ENCODE assay signal across 30 cellular contexts in the genomic region with DNA sequence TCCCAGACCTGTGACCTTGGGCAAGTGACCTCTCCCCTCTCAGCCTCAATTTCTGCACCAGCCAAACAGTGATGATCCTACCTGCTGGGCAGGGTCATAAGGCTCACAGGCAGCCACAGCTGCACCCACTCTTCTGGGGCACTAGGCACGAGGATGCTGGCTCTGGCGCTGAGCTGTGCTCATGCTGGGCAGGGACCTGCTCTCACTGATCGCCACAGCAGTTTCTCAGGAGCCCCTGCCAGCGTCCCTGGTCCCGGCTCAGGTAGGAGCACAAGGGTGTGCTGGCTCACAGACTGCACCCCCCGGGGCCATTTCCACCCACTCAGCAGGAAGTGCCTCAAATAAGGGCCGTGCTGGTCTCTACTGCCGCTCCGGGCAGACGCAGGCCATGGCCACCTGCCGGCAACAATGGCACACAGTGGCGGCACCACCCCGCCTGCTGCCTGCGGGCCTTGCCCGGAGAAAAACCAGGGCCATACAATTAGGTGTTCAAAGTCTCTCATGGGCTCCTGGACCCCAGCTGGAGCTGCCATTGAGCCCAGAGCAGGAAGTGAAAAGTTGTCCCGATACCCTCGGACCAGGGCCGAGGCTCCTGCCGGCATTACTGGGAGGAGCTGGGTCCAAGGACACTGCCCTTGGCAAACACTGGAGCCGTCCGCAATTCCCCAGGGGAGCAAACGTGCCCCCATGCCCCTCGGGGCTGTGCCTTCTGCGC. TPM values are rescaled to one million over a fixed set of nuclear protein-coding genes. Genes with fewer than 3 reads are reported as not detected.
A peak's percentile ranks its signal among the peaks of the same experiment; 100 is the strongest.
DNase-seq lines count a peak whose midpoint lies in the region; ATAC-seq, FAIRE-seq and TF ChIP-seq lines count a peak whose summit lies in the region.
"Had no signal": no experiment of that assay in that cellular context is flagged by ENCODE, and none has a peak within 500 bp of the region (broad histone marks: within the 10 kb centered on the region; RNA-seq: fewer than 3 reads in every experiment).

No MANE protein-coding gene starts in this region.

- H3K27ac ChIP-seq in K562 (ENCODE audit: extremely low read depth, low read depth, low read length): no peak overlapping the region
- H3K27ac ChIP-seq in trophoblast cell (ENCODE audit: low read depth, low read length): no peak overlapping the region

- no peak overlapping the region for H3K18ac ChIP-seq in trophoblast cell (ENCODE audit: low read length)

- H3K4me1 ChIP-seq in Caco-2 (peaks cover 62% of the 10 kb centered on the region), K562 (replicated peaks in 1 of 2; ENCODE audit: control insufficient read depth in 2 of 2, insufficient read depth in 2 of 2, low read length in 2 of 2) (peaks cover 14 to 89% of the 10 kb centered on the region in 2 experiments), trophoblast cell (ENCODE audit: control insufficient read depth in 1 of 2, insufficient read depth in 2 of 2, low read length in 2 of 2) (peaks cover 3 to 5% of the 10 kb centered on the region in 2 experiments)

- H3K4me1 Mint-ChIP-seq in Caco-2 (ENCODE audit: low read depth, unreplicated experiment) (peaks cover 28% of the 10 kb centered on the region), type B pancreatic cell (ENCODE audit: unreplicated experiment) (peaks cover 9% of the 10 kb centered on the region)

- intact Hi-C loops in Caco-2 (cut with micrococcal nuclease; ENCODE audit: unreplicated experiment) (no loop called here), K562 (cut with micrococcal nuclease) (loop anchor here (2.0 kb wide), 1 partner anchor 205 kb away; no protein-coding TSS in a partner anchor)

- H3K27me3 ChIP-seq in Caco-2 (replicated peaks; ENCODE audit: control insufficient read depth, insufficient read depth, low read length): no peaks in the 10 kb centered on the region
- H3K27me3 ChIP-seq in K562 (ENCODE audit: control insufficient read depth in 2 of 2, insufficient read depth in 2 of 2, low read length in 2 of 2): peaks cover 8 to 19% of the 10 kb centered on the region in 2 experiments; a peak in 4 of 5 replicates
- no peaks in the 10 kb centered on the region for H3K27me3 ChIP-seq in trophoblast cell (ENCODE audit: insufficient read depth, low read length)
- H3K27me3 ChIP-seq: thyroid gland had no signal

- H3K23ac ChIP-seq in trophoblast cell (ENCODE audit: low read length): no peak overlapping the region

- in situ Hi-C loops in K562 (cut with MboI): loop anchor here (10.0 kb wide), 1 partner anchor 203 kb away; no protein-coding TSS in a partner anchor

- no peak overlapping the region for H3K4me2 ChIP-seq in K562 (ENCODE audit: insufficient read depth, low read length)
- no peak overlapping the region for H3K4me2 ChIP-seq in trophoblast cell (ENCODE audit: low read length)

- H2BK5ac ChIP-seq in trophoblast cell (ENCODE audit: low read depth, low read length, poor library complexity): no peak overlapping the region

- POLR2A ChIA-PET in Caco-2 (lab: Charles Lee) (interaction anchor here (0.5 kb wide), 1 partner anchor 13 kb away, joined by 3 read pairs; no protein-coding TSS in a partner anchor), K562 (lab: Yijun Ruan, JAX) (interaction anchor here (0.6 to 2.0 kb wide), 3 partner anchors 21 to 388 kb away, joined by 3 to 5 read pairs (median 4); no protein-coding TSS in a partner anchor)

- H3K14ac ChIP-seq in trophoblast cell (ENCODE audit: low read length): no peak overlapping the region

- TF ChIP-seq RAD21 in Ishikawa (IDR thresholded peaks at IDR 0.05; ENCODE audit: low read depth): no peak
- TF ChIP-seq RAD21 in K562 (CRISPR knock-in tag; conservative IDR thresholded peaks at IDR 0.05 in 1 of 2, IDR thresholded peaks at IDR 0.05 in 1 of 2): no peak

- no peak overlapping the region for H4K91ac ChIP-seq in trophoblast cell (ENCODE audit: low read depth, low read length)

- peak overlapping the region; percentile 15 for H3K27ac Mint-ChIP-seq in Caco-2 (ENCODE audit: unreplicated experiment)
- H3K27ac Mint-ChIP-seq in type B pancreatic cell: no peak overlapping the region
- H3K27ac Mint-ChIP-seq: activated T-cell treated with anti-CD3 and anti-CD28 coated beads, Interleukin-2, amount 50 U/mL, for 72 hours had no signal

- BruUV-seq in Caco-2 (replicated peaks; lab: Mats Ljungman, UMichigan): no TSS peak
- BruUV-seq in K562 (replicated peaks; lab: Mats Ljungman, UMichigan): no TSS peak

- H2AK5ac ChIP-seq in trophoblast cell (ENCODE audit: low read length): no peak overlapping the region

- DNase-seq in Caco-2 (peak in 1 of 2 experiments; percentile 30), K562 (ENCODE audit: extremely low read depth in 1 of 4, low spot score in 3 of 4) (no peak), trophoblast cell (peak; percentile 79 to 82), type B pancreatic cell (ENCODE audit: extremely low spot score, unreplicated experiment) (no peak), NCI-H1105 (lab: John Stamatoyannopoulos, UW) (no peak)
- DNase-seq: activated CD4-positive, alpha-beta T cell treated with anti-CD3 and anti-CD28 coated beads, Interleukin-2, amount 50 U/mL, for 48 hours; activated naive CD4-positive, alpha-beta T cell treated with Interleukin-2 at 50 U/mL for 16 hours; activated T-cell treated with anti-CD3 and anti-CD28 coated beads, Interleukin-2, amount 50 U/mL, for 72 hours; C1 segment of cervical spinal cord; Calu3; cortex of kidney; DND-41; head of caudate nucleus; left ventricle myocardium superior; mesendoderm; NCI-H2171 treated with DMSO at 0.1 percent for 48 hours; NCI-H524 treated with DMSO at 0.1 percent for 48 hours; PC-3; right cardiac atrium; Right ventricle myocardium superior; stimulated activated CD4-positive, alpha-beta T cell treated with anti-CD3 and anti-CD28 coated beads, Interleukin-2, amount 100 ng/mL, for 48 hours; T-helper 2 cell; thyroid gland had no signal

- H2AFZ ChIP-seq in K562 (ENCODE audit: low read depth, low read length) (no peak overlapping the region), trophoblast cell (ENCODE audit: insufficient read depth, low read length, poor library complexity) (no peak overlapping the region)

- 44% methylated on average over 23 of the region's 24 CpGs for WGBS in K562 (ENCODE audit: insufficient coverage, low coverage, missing lambda C conversion rate)
- no CpG with 5 or more reads among the region's 24 CpGs for WGBS in trophoblast cell (ENCODE audit: extremely low coverage, insufficient coverage, insufficient read length)

- no peak overlapping the region for H4K8ac ChIP-seq in trophoblast cell (ENCODE audit: low read depth, low read length)

- TF ChIP-seq POLR2A in K562 (conservative IDR thresholded peaks at IDR 0.05): no peak

- H4K20me1 ChIP-seq in K562 (replicated peaks; ENCODE audit: control insufficient read depth, insufficient read depth, low read length): no peaks in the 10 kb centered on the region

- H3K27me3 Mint-ChIP-seq in Caco-2 (ENCODE audit: insufficient read depth, unreplicated experiment): no peaks in the 10 kb centered on the region
- H3K27me3 Mint-ChIP-seq in type B pancreatic cell: no peaks in the 10 kb centered on the region

- no peak for TF ChIP-seq EP300 in Ishikawa (IDR thresholded peaks at IDR 0.05; ENCODE audit: borderline replicate concordance)
- TF ChIP-seq EP300 in K562 (IDR thresholded peaks at IDR 0.05; ENCODE audit: low read length): no peak

- H3K9me1 ChIP-seq in K562 (ENCODE audit: control insufficient read depth, insufficient read depth, low read length): peaks cover 4% of the 10 kb centered on the region

- H2BK12ac ChIP-seq in trophoblast cell (ENCODE audit: low read length): no peak overlapping the region

- CTCF ChIA-PET in Caco-2 (lab: Charles Lee) (interaction anchor here (0.7 kb wide), 1 partner anchor 19 kb away, joined by 3 read pairs; no protein-coding TSS in a partner anchor), K562 (lab: Yijun Ruan, JAX; ENCODE audit: low intra/inter-chr PET ratio) (interaction anchor here (1.3 to 1.4 kb wide), 2 partner anchors 84 to 85 kb away, joined by 4 to 6 read pairs; no protein-coding TSS in a partner anchor)

- H3K36me3 ChIP-seq in Caco-2 (ENCODE audit: control insufficient read depth, insufficient read depth, low read length): peaks cover 4% of the 10 kb centered on the region
- no peaks in the 10 kb centered on the region for H3K36me3 ChIP-seq in K562 (ENCODE audit: control insufficient read depth, insufficient read depth, low read length)
- peaks cover 1 to 10% of the 10 kb centered on the region in 2 experiments for H3K36me3 ChIP-seq in trophoblast cell (ENCODE audit: control insufficient read depth in 1 of 2, insufficient read depth in 2 of 2, low read length in 2 of 2)
- H3K36me3 ChIP-seq: thyroid gland had no signal

- no peak overlapping the region for H2BK120ac ChIP-seq in trophoblast cell (ENCODE audit: insufficient read depth, low read length, poor library complexity)

- H3K9me3 Mint-ChIP-seq in Caco-2 (ENCODE audit: unreplicated experiment) (no peaks in the 10 kb centered on the region), type B pancreatic cell (no peaks in the 10 kb centered on the region)
- H3K9me3 Mint-ChIP-seq: activated T-cell treated with anti-CD3 and anti-CD28 coated beads, Interleukin-2, amount 50 U/mL, for 72 hours had no signal

- H3K9me3 ChIP-seq in Caco-2: no peaks in the 10 kb centered on the region
- no peaks in the 10 kb centered on the region for H3K9me3 ChIP-seq in K562 (replicated peaks; ENCODE audit: control insufficient read depth, insufficient read depth, low read depth, low read length)
- H3K9me3 ChIP-seq in trophoblast cell (ENCODE audit: insufficient read depth, low read depth, low read length): peaks cover 6% of the 10 kb centered on the region
- H3K9me3 ChIP-seq: thyroid gland had no signal

- peaks cover 86% of the 10 kb centered on the region for H3K36me3 Mint-ChIP-seq in Caco-2 (ENCODE audit: insufficient read depth, unreplicated experiment)
- H3K36me3 Mint-ChIP-seq in type B pancreatic cell: no peaks in the 10 kb centered on the region

- FAIRE-seq in K562 (lab: Jason Lieb, UNC): no peak
- FAIRE-seq: keratinocyte had no signal

- peaks cover 3% of the 10 kb centered on the region for H3K79me1 ChIP-seq in trophoblast cell (ENCODE audit: low read length)

- H4K12ac ChIP-seq in trophoblast cell (ENCODE audit: low read depth, low read length): no peak overlapping the region

- peaks cover 2% of the 10 kb centered on the region; the same call in 1 of the 3 replicates for H3K79me2 ChIP-seq in K562 (ENCODE audit: control insufficient read depth, insufficient read depth, low read length)
- H3K79me2 ChIP-seq in trophoblast cell (ENCODE audit: control insufficient read depth, insufficient read depth, low read length, poor library complexity): no peaks in the 10 kb centered on the region

- H3K9ac ChIP-seq in K562 (ENCODE audit: insufficient read depth in 1 of 2, low read depth in 2 of 2, low read length in 2 of 2) (no peak overlapping the region), trophoblast cell (ENCODE audit: low read length) (no peak overlapping the region)

- no peak for ATAC-seq in K562
- no peak for ATAC-seq in HG03439 (IDR thresholded peaks at IDR 0.05; ENCODE audit: unreplicated experiment)
- ATAC-seq: activated CD4-positive, CD25-positive, alpha-beta regulatory T cell treated with anti-CD3 and anti-CD28 coated beads, Interleukin-2, amount 50 U/mL, for 24 hours; activated T-cell treated with anti-CD3 and anti-CD28 coated beads, Interleukin-2, amount 50 U/mL, for 72 hours; left ventricle myocardium superior; PC-3; right cardiac atrium; SK-N-SH treated with all-trans-retinoic acid at 6 μM for 48 hours had no signal

- no peak for TF ChIP-seq CTCF in Caco-2 (IDR thresholded peaks at IDR 0.05; ENCODE audit: insufficient read depth in 1 of 2, low read depth in 1 of 2, low read length in 1 of 2, severe bottlenecking in 1 of 2, unreplicated experiment in 1 of 2)
- TF ChIP-seq CTCF in K562 (IDR thresholded peaks at IDR 0.05 in 2 of 3, conservative IDR thresholded peaks at IDR 0.05 in 1 of 3; ENCODE audit: insufficient read depth in 2 of 3, low read depth in 1 of 3, low read length in 3 of 3): no peak
- no peak for TF ChIP-seq CTCF in type B pancreatic cell (conservative IDR thresholded peaks at IDR 0.05)

- H3K4ac ChIP-seq in trophoblast cell (ENCODE audit: low read depth, low read length): no peak overlapping the region

- H3K4me3 ChIP-seq in Caco-2 (ENCODE audit: low read depth, low read length) (no peak overlapping the region), K562 (no peak overlapping the region), trophoblast cell (ENCODE audit: low read depth, low read length) (no peak overlapping the region)
- H3K4me3 ChIP-seq: thyroid gland had no signal

- H3K4me3 Mint-ChIP-seq in Caco-2 (ENCODE audit: unreplicated experiment) (no peak overlapping the region), type B pancreatic cell (no peak overlapping the region)
- H3K4me3 Mint-ChIP-seq: activated T-cell treated with anti-CD3 and anti-CD28 coated beads, Interleukin-2, amount 50 U/mL, for 72 hours had no signal

RNA-seq across cellular contexts. Expression of a gene that starts 4.6 kb away (rescaled TPM):
- total RNA-seq in Caco-2 (2022): 30.7 and 36.4 TPM in 2 replicates
- total RNA-seq in K562 (2011; cell fraction: chromatin; rRNA removed; ENCODE audit: low replicate concordance): 3.6 and 7.1 TPM in 2 replicates
- total RNA-seq in K562 (2011; cell fraction: nucleolus; rRNA removed): 3.0 and 3.3 TPM in 2 replicates
- 2.5 and 3.0 TPM in 2 replicates for total RNA-seq in K562 (2011; cell fraction: nucleoplasm; rRNA removed)
- total RNA-seq in K562 (2014; rRNA removed): 1.2 and 2.0 TPM in 2 replicates
- total RNA-seq in K562 (2014; rRNA removed; fragmentation: Illumina TruSeq; extraction: Trizol): 0.93 and 1.3 TPM in 2 replicates
- total RNA-seq in K562 (2015; rRNA removed; fragmentation: Illumina TruSeq; extraction: Trizol): 1.4 and 1.6 TPM in 2 replicates
- 3.7 and 4.2 TPM in 2 replicates for total RNA-seq in K562 (2021)
- 2.2 and 2.5 TPM in 2 replicates for polyA plus RNA-seq in K562 (2011; rRNA removed)
- 2.6 and 3.8 TPM in 2 replicates for polyA plus RNA-seq in K562 (2011; cell fraction: cytosol; rRNA removed)
- 5.3 and 9.0 TPM in 2 replicates for polyA plus RNA-seq in K562 (2011; cell fraction: nucleus; rRNA removed)
- polyA plus RNA-seq in K562 (2012): 3.9 and 7.7 TPM in 2 replicates
- 2.7 and 3.2 TPM in 2 replicates for polyA plus RNA-seq in K562 (2014; fragmentation: Illumina TruSeq; extraction: Trizol)
- under 1 TPM; 0.46 to 0.72 TPM for polyA plus RNA-seq in K562 (2014; fragmentation: Nextera tagmentation; extraction: Ambion mirVana)
- polyA plus RNA-seq in K562 (2014; rRNA removed): 2.1 and 2.2 TPM in 2 replicates
- 1.1 and 1.7 TPM in 2 replicates for polyA minus RNA-seq in K562 (2011; rRNA and poly(A)+ RNA removed)
- polyA minus RNA-seq in K562 (2011; cell fraction: cytosol; rRNA and poly(A)+ RNA removed): 5.1 and 5.4 TPM in 2 replicates
- 1.6 and 1.7 TPM in 2 replicates for polyA minus RNA-seq in K562 (2011; cell fraction: nucleus; rRNA and poly(A)+ RNA removed)
- polyA plus RNA-seq in trophoblast cell (2013): 15.0 and 15.1 TPM in 2 replicates
- total RNA-seq in type B pancreatic cell (ENCODE audit: low replicate concordance): 11.7 and 18.4 TPM in 2 replicates

RNA-seq across cellular contexts. Expression of a gene that starts 15.7 kb away (rescaled TPM):
- total RNA-seq in Caco-2 (2022) (39.2 and 40.5 TPM in 2 replicates), K562 (2014; rRNA removed) (not detected in 2 replicates), K562 (2014; rRNA removed; fragmentation: Illumina TruSeq; extraction: Trizol) (not detected in 2 replicates), K562 (2015; rRNA removed; fragmentation: Illumina TruSeq; extraction: Trizol) (not detected in 2 replicates), K562 (2021) (not detected in 2 replicates), type B pancreatic cell (ENCODE audit: low replicate concordance) (7.3 and 17.9 TPM in 2 replicates)
- total RNA-seq in K562 (2011; cell fraction: chromatin; rRNA removed; ENCODE audit: low replicate concordance): not detected in 2 replicates
- not detected in 2 replicates for total RNA-seq in K562 (2011; cell fraction: nucleolus; rRNA removed)
- total RNA-seq in K562 (2011; cell fraction: nucleoplasm; rRNA removed): not detected in 2 replicates
- polyA plus RNA-seq in K562 (2011; rRNA removed) (not detected in 2 replicates), K562 (2014; fragmentation: Illumina TruSeq; extraction: Trizol) (not detected in 2 replicates), K562 (2014; fragmentation: Nextera tagmentation; extraction: Ambion mirVana) (not detected), K562 (2014; rRNA removed) (not detected in 2 replicates)
- 0.04 TPM in 1 of 2 replicates, not detected in the other for polyA plus RNA-seq in K562 (2011; cell fraction: cytosol; rRNA removed)
- polyA plus RNA-seq in K562 (2011; cell fraction: nucleus; rRNA removed): 0.09 TPM in 1 of 2 replicates, not detected in the other
- not detected in 2 replicates for polyA plus RNA-seq in K562 (2012)
- not detected in 2 replicates for polyA minus RNA-seq in K562 (2011; rRNA and poly(A)+ RNA removed)
- not detected in 2 replicates for polyA minus RNA-seq in K562 (2011; cell fraction: cytosol; rRNA and poly(A)+ RNA removed)
- polyA minus RNA-seq in K562 (2011; cell fraction: nucleus; rRNA and poly(A)+ RNA removed): not detected in 2 replicates
- 7.9 TPM in 2 replicates for polyA plus RNA-seq in trophoblast cell (2013)
- total RNA-seq: activated T-cell treated with anti-CD3 and anti-CD28 coated beads, Interleukin-2, amount 50 U/mL, for 72 hours; cardiac septum; left ventricle myocardium superior; MCF 10A; right cardiac atrium; Right ventricle myocardium superior had no signal
- polyA plus RNA-seq: right cardiac atrium had no signal

RNA-seq across cellular contexts. Expression of a gene that starts 24.7 kb away (rescaled TPM):
- total RNA-seq in Caco-2 (2022) (4,496 and 4,723 TPM in 2 replicates), K562 (2014; rRNA removed) (1,801 and 2,504 TPM in 2 replicates), K562 (2014; rRNA removed; fragmentation: Illumina TruSeq; extraction: Trizol) (1,196 and 1,380 TPM in 2 replicates), K562 (2015; rRNA removed; fragmentation: Illumina TruSeq; extraction: Trizol) (1,567 and 1,716 TPM in 2 replicates), K562 (2021) (3,091 and 3,491 TPM in 2 replicates), type B pancreatic cell (ENCODE audit: low replicate concordance) (1,432 and 1,737 TPM in 2 replicates)
- 256 and 439 TPM in 2 replicates for total RNA-seq in K562 (2011; cell fraction: chromatin; rRNA removed; ENCODE audit: low replicate concordance)
- total RNA-seq in K562 (2011; cell fraction: nucleolus; rRNA removed): 1,390 and 1,394 TPM in 2 replicates
- total RNA-seq in K562 (2011; cell fraction: nucleoplasm; rRNA removed): 1,168 and 2,200 TPM in 2 replicates
- polyA plus RNA-seq in K562 (2011; rRNA removed) (5,647 and 7,256 TPM in 2 replicates), K562 (2014; fragmentation: Illumina TruSeq; extraction: Trizol) (1,908 and 2,386 TPM in 2 replicates), K562 (2014; fragmentation: Nextera tagmentation; extraction: Ambion mirVana) (1,000 to 10,000 TPM; 3,588 to 3,968 TPM), K562 (2014; rRNA removed) (3,958 and 4,439 TPM in 2 replicates)
- polyA plus RNA-seq in K562 (2011; cell fraction: cytosol; rRNA removed): 8,200 and 10,658 TPM in 2 replicates
- polyA plus RNA-seq in K562 (2011; cell fraction: nucleus; rRNA removed): 3,206 and 5,803 TPM in 2 replicates
- polyA plus RNA-seq in K562 (2012): 4,519 and 5,994 TPM in 2 replicates
- 1,429 and 1,744 TPM in 2 replicates for polyA minus RNA-seq in K562 (2011; rRNA and poly(A)+ RNA removed)
- polyA minus RNA-seq in K562 (2011; cell fraction: cytosol; rRNA and poly(A)+ RNA removed): 755 and 891 TPM in 2 replicates
- 430 and 792 TPM in 2 replicates for polyA minus RNA-seq in K562 (2011; cell fraction: nucleus; rRNA and poly(A)+ RNA removed)
- polyA plus RNA-seq in trophoblast cell (2013): 2,264 and 2,365 TPM in 2 replicates

RNA-seq across cellular contexts. Expression of a gene that starts 44.5 kb away (rescaled TPM):
- total RNA-seq in Caco-2 (2022): 1,050 and 1,125 TPM in 2 replicates
- total RNA-seq in K562 (2011; cell fraction: chromatin; rRNA removed; ENCODE audit: low replicate concordance): 218 and 612 TPM in 2 replicates
- total RNA-seq in K562 (2011; cell fraction: nucleolus; rRNA removed): 256 and 378 TPM in 2 replicates
- total RNA-seq in K562 (2011; cell fraction: nucleoplasm; rRNA removed): 206 and 238 TPM in 2 replicates
- total RNA-seq in K562 (2014; rRNA removed): 26.4 and 38.3 TPM in 2 replicates
- total RNA-seq in K562 (2014; rRNA removed; fragmentation: Illumina TruSeq; extraction: Trizol): 2.2 and 3.2 TPM in 2 replicates
- total RNA-seq in K562 (2015; rRNA removed; fragmentation: Illumina TruSeq; extraction: Trizol): 11.3 and 11.7 TPM in 2 replicates
- 86.4 and 101 TPM in 2 replicates for total RNA-seq in K562 (2021)
- 4.4 and 10.0 TPM in 2 replicates for polyA plus RNA-seq in K562 (2011; rRNA removed)
- 3.9 and 11.1 TPM in 2 replicates for polyA plus RNA-seq in K562 (2011; cell fraction: cytosol; rRNA removed)
- 130 and 166 TPM in 2 replicates for polyA plus RNA-seq in K562 (2011; cell fraction: nucleus; rRNA removed)
- 49.7 and 63.1 TPM in 2 replicates for polyA plus RNA-seq in K562 (2012)
- 7.8 and 20.0 TPM in 2 replicates for polyA plus RNA-seq in K562 (2014; fragmentation: Illumina TruSeq; extraction: Trizol)
- polyA plus RNA-seq in K562 (2014; fragmentation: Nextera tagmentation; extraction: Ambion mirVana): under 1 TPM; 0.31 to 0.48 TPM
- polyA plus RNA-seq in K562 (2014; rRNA removed): 60.2 and 67.3 TPM in 2 replicates
- polyA minus RNA-seq in K562 (2011; rRNA and poly(A)+ RNA removed): 1.5 and 1.9 TPM in 2 replicates
- polyA minus RNA-seq in K562 (2011; cell fraction: cytosol; rRNA and poly(A)+ RNA removed): 11.0 and 21.3 TPM in 2 replicates
- 33.7 and 42.1 TPM in 2 replicates for polyA minus RNA-seq in K562 (2011; cell fraction: nucleus; rRNA and poly(A)+ RNA removed)
- 135 and 147 TPM in 2 replicates for polyA plus RNA-seq in trophoblast cell (2013)
- total RNA-seq in type B pancreatic cell (ENCODE audit: low replicate concordance): 246 and 611 TPM in 2 replicates

Comparison
In these comparisons a context has a peak if more than half of its experiments do, and no peak if none do; other contexts are left out.
1. DNase-seq: peak in trophoblast cell (2 of 2); none in K562 (0 of 4), type B pancreatic cell (single experiment) and NCI-H1105 (single experiment).